In the genomic region with DNA sequence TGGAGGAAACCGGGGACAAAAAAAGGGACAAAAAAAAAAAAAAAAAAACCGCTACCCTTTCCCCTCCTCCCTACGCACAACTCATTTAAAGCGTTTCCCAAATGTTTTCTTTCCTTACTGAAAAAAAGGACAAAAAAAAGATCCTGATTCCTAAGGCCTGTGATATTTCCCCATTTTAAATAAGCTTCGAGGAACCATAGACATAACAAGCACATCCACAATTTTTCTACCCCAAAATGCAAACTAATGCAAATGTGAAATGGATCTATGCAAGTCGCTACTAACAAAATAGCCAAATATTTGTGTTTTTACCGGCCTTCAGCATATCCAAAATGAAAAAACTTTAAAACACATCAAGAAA, we compare ENCODE assay signal across 8 cellular contexts. TPM values are rescaled to one million over a fixed set of nuclear protein-coding genes. Genes with fewer than 3 reads are reported as not detected.
DNase-seq lines count a peak whose midpoint lies in the region; ATAC-seq, FAIRE-seq and TF ChIP-seq lines count a peak whose summit lies in the region.

No MANE protein-coding gene starts in this region.

- H3K9me3 Mint-ChIP-seq in CD8-positive, alpha-beta memory T cell: no peaks in the 10 kb centered on the region

- peak overlapping the region; percentile 80 for H3K27ac ChIP-seq in CD8-positive, alpha-beta memory T cell (ENCODE audit: low read depth, low read length)
- peak overlapping the region; percentile 84 for H3K27ac ChIP-seq in OCI-LY1 (ENCODE audit: low read depth, low read length, poor library complexity, severe bottlenecking)
- H3K27ac ChIP-seq in endothelial cell of umbilical vein (ENCODE audit: insufficient read depth, low read depth, low read length): peak overlapping the region; percentile 82
- H3K27ac ChIP-seq in ovary: peak overlapping the region; percentile 71 to 97

- no peaks in the 10 kb centered on the region for H3K36me3 ChIP-seq in CD8-positive, alpha-beta memory T cell (ENCODE audit: insufficient read depth, low read length)
- H3K36me3 ChIP-seq in OCI-LY1 (ENCODE audit: insufficient read depth, low read length) (no peaks in the 10 kb centered on the region), endothelial cell of umbilical vein (ENCODE audit: control insufficient read depth in 2 of 2, extremely low read depth in 1 of 2, insufficient read depth in 2 of 2, low read length in 2 of 2) (no peaks in the 10 kb centered on the region), ovary (no peaks in the 10 kb centered on the region)

- FAIRE-seq in endothelial cell of umbilical vein (lab: Jason Lieb, UNC): no peak

- TF ChIP-seq POLR2A in endothelial cell of umbilical vein (IDR thresholded peaks at IDR 0.05; ENCODE audit: low read depth, low read length): no peak
- TF ChIP-seq POLR2A in ovary (IDR thresholded peaks at IDR 0.05): no peak

- dilution Hi-C loops in endothelial cell of umbilical vein (cut with MboI; ENCODE audit: extremely low pct_ligation_motif_present, low sequenced_read_pairs): loop anchor here (25.0 kb wide), 1 partner anchor 342 kb away; no protein-coding TSS in a partner anchor

- no peaks in the 10 kb centered on the region for H3K9me2 ChIP-seq in OCI-LY1 (ENCODE audit: low read depth, low read length)

- peaks cover 51% of the 10 kb centered on the region for H3K79me2 ChIP-seq in OCI-LY1 (ENCODE audit: insufficient read depth, low read length)
- peaks cover 32% of the 10 kb centered on the region for H3K79me2 ChIP-seq in endothelial cell of umbilical vein (ENCODE audit: control insufficient read depth, insufficient read depth, low read length)

- H4K20me1 ChIP-seq in OCI-LY1 (ENCODE audit: insufficient read depth, low read length) (no peaks in the 10 kb centered on the region), endothelial cell of umbilical vein (replicated peaks; ENCODE audit: control insufficient read depth, extremely low read depth, insufficient read depth, low read length) (no peaks in the 10 kb centered on the region)

- H3K9me3 ChIP-seq in CD8-positive, alpha-beta memory T cell (ENCODE audit: low read length): no peaks in the 10 kb centered on the region
- no peaks in the 10 kb centered on the region for H3K9me3 ChIP-seq in OCI-LY1 (ENCODE audit: low read length)
- no peaks in the 10 kb centered on the region for H3K9me3 ChIP-seq in endothelial cell of umbilical vein (replicated peaks; ENCODE audit: control insufficient read depth, insufficient read depth, low read length)
- H3K9me3 ChIP-seq in ovary: no peaks in the 10 kb centered on the region

- H3K27ac Mint-ChIP-seq in CD8-positive, alpha-beta memory T cell: peak overlapping the region; percentile 90 to 96 (median 93)

- H3K4me1 ChIP-seq in CD8-positive, alpha-beta memory T cell (ENCODE audit: insufficient read depth, low read length): peaks cover 30% of the 10 kb centered on the region
- peaks cover 60% of the 10 kb centered on the region for H3K4me1 ChIP-seq in OCI-LY1 (ENCODE audit: insufficient read depth, low read length, severe bottlenecking)
- peaks cover 37% of the 10 kb centered on the region for H3K4me1 ChIP-seq in endothelial cell of umbilical vein (ENCODE audit: control insufficient read depth, extremely low read depth, insufficient read depth, low read length)
- H3K4me1 ChIP-seq in ovary (ENCODE audit: insufficient read depth): peaks cover 4% of the 10 kb centered on the region

- H3K4me1 Mint-ChIP-seq in CD8-positive, alpha-beta memory T cell: peaks cover 47 to 71% (median 66%) of the 10 kb centered on the region in 3 donors

- no peak for ATAC-seq in HG03378 (IDR thresholded peaks at IDR 0.05; ENCODE audit: unreplicated experiment)
- ATAC-seq in HG02884 (IDR thresholded peaks at IDR 0.05; ENCODE audit: unreplicated experiment): no peak

- H3K4me3 Mint-ChIP-seq in CD8-positive, alpha-beta memory T cell: peak overlapping the region; percentile 83 to 91 (median 85)

- no peak overlapping the region for H2AFZ ChIP-seq in OCI-LY1 (ENCODE audit: low read length)
- H2AFZ ChIP-seq in endothelial cell of umbilical vein (ENCODE audit: low read depth, low read length): peak overlapping the region; percentile 81

- H3F3A ChIP-seq in OCI-LY1 (ENCODE audit: insufficient read depth, low read length): peaks cover 3% of the 10 kb centered on the region; the same call in 1 of the 2 replicates

- H3K36me3 Mint-ChIP-seq in CD8-positive, alpha-beta memory T cell: peaks cover 0 to 18% (median 2%) of the 10 kb centered on the region in 3 donors

- no peaks in the 10 kb centered on the region for H3K27me3 ChIP-seq in CD8-positive, alpha-beta memory T cell (ENCODE audit: insufficient read depth, low read length, poor library complexity, severe bottlenecking)
- H3K27me3 ChIP-seq in OCI-LY1 (ENCODE audit: insufficient read depth, low read length) (no peaks in the 10 kb centered on the region), endothelial cell of umbilical vein (ENCODE audit: control insufficient read depth in 2 of 2, insufficient read depth in 2 of 2, low read length in 2 of 2) (no peaks in the 10 kb centered on the region), ovary (no peaks in the 10 kb centered on the region)

- no peak for DNase-seq in CD8-positive, alpha-beta memory T cell
- DNase-seq in endothelial cell of umbilical vein (ENCODE audit: low read depth, low spot score) (peak; percentile 39), ovary (no peak), MV-4-11 (lab: John Stamatoyannopoulos, UW) (no peak), DMS114 treated with DMSO at 0.1 percent for 48 hours (lab: John Stamatoyannopoulos, UW; ENCODE audit: unreplicated experiment) (no peak)

- no peak for TF ChIP-seq CTCF in OCI-LY1 (IDR thresholded peaks at IDR 0.05; ENCODE audit: low read length)
- no peak for TF ChIP-seq CTCF in endothelial cell of umbilical vein (IDR thresholded peaks at IDR 0.05; ENCODE audit: extremely low read depth in 1 of 2, insufficient read depth in 1 of 2, low read depth in 1 of 2, low read length in 2 of 2)
- TF ChIP-seq CTCF in ovary (IDR thresholded peaks at IDR 0.05): no peak

- CTCF ChIA-PET in CD8-positive, alpha-beta memory T cell (lab: Charles Lee): interaction anchor here (0.7 to 3.3 kb wide), 10 partner anchors 11 to 312 kb away, joined by 3 to 16 read pairs (median 4); no protein-coding TSS in a partner anchor
- CTCF ChIA-PET in endothelial cell of umbilical vein (lab: Charles Lee): interaction anchor here (0.7 to 2.6 kb wide), 9 partner anchors 9 to 345 kb away, joined by 3 to 12 read pairs (median 7); no protein-coding TSS in a partner anchor

- H3K4me3 ChIP-seq in CD8-positive, alpha-beta memory T cell (ENCODE audit: low read length): peak overlapping the region; percentile 63
- H3K4me3 ChIP-seq in OCI-LY1 (ENCODE audit: low read depth, low read length, poor library complexity, severe bottlenecking) (peak overlapping the region; percentile 65), endothelial cell of umbilical vein (replicated peaks in 1 of 3; ENCODE audit: insufficient read depth in 1 of 3, low read depth in 1 of 3, low read length in 3 of 3) (peak overlapping the region; percentile 70 to 94 (median 82)), ovary (peak overlapping the region; percentile 62)

- peaks cover 0 to 4% of the 10 kb centered on the region in 2 donors for H3K27me3 Mint-ChIP-seq in CD8-positive, alpha-beta memory T cell

- WGBS in ovary, 3 donors: 5 to 13% (median 6%) methylated on average over 7 of the region's 7 CpGs

- intact Hi-C loops in endothelial cell of umbilical vein (cut with micrococcal nuclease) (loop anchor here (2.0 kb wide), 1 partner anchor 48 kb away; no protein-coding TSS in a partner anchor), ovary (cut with DNase I) (no loop called here)

- TF ChIP-seq EP300 in ovary (IDR thresholded peaks at IDR 0.05): no peak

- H3K9me1 ChIP-seq in endothelial cell of umbilical vein (replicated peaks; ENCODE audit: control insufficient read depth, extremely low read depth, insufficient read depth, low read length): no peaks in the 10 kb centered on the region

- peak overlapping the region; percentile 70 for H3K4me2 ChIP-seq in OCI-LY1 (ENCODE audit: low read length)
- peak overlapping the region; percentile 82 for H3K4me2 ChIP-seq in endothelial cell of umbilical vein (ENCODE audit: insufficient read depth, low read length)

- POLR2A ChIA-PET in CD8-positive, alpha-beta memory T cell (lab: Charles Lee): interaction anchor here (0.7 to 2.4 kb wide), 7 partner anchors 12 to 183 kb away, joined by 3 to 21 read pairs (median 6); no protein-coding TSS in a partner anchor
- POLR2A ChIA-PET in endothelial cell of umbilical vein (lab: Charles Lee): interaction anchor here (1.0 to 1.7 kb wide), 2 partner anchors 28 to 366 kb away, joined by 7 to 27 read pairs; no protein-coding TSS in a partner anchor

- peak overlapping the region; percentile 73 for H3K9ac ChIP-seq in OCI-LY1 (ENCODE audit: low read length)
- H3K9ac ChIP-seq in endothelial cell of umbilical vein (replicated peaks; ENCODE audit: extremely low read depth, insufficient read depth, low read length): peak overlapping the region; percentile 88

- BruUV-seq in endothelial cell of umbilical vein (replicated peaks; lab: Mats Ljungman, UMichigan): no TSS peak

TF ChIP-seq in endothelial cell of umbilical vein, 7 proteins besides CTCF, POLR2A, EP300 and RAD21:
- TF ChIP-seq FOS (IDR thresholded peaks at IDR 0.05; ENCODE audit: borderline replicate concordance, insufficient read depth, low read length) (no peak), POLR2AphosphoS5 (IDR thresholded peaks at IDR 0.05; ENCODE audit: insufficient read depth, low read depth, low read length) (no peak), JUN (IDR thresholded peaks at IDR 0.05; ENCODE audit: borderline replicate concordance, insufficient read depth, insufficient read length, low read depth) (no peak)

RNA-seq across cellular contexts. Expression of gene ZNF217, which starts 1.4 kb away (rescaled TPM):
- total RNA-seq in CD8-positive, alpha-beta memory T cell: 10 to 100 TPM; 52.5 to 54.3 TPM
- 24.0 TPM for polyA plus RNA-seq in CD8-positive, alpha-beta memory T cell
- total RNA-seq in endothelial cell of umbilical vein (31.7 and 32.1 TPM in 2 replicates), ovary (10 to 100 TPM; 13.5 to 69.7 (median 21.2) TPM)
- polyA plus RNA-seq in endothelial cell of umbilical vein (3.7 and 5.8 TPM in 2 replicates), ovary (10 to 100 TPM; 13.1 to 20.8 TPM)
- polyA plus RNA-seq in endothelial cell of umbilical vein (2011; cell fraction: cytosol; rRNA removed): 5.3 and 5.5 TPM in 2 replicates
- 11.8 and 13.8 TPM in 2 replicates for polyA plus RNA-seq in endothelial cell of umbilical vein (2011; cell fraction: nucleus; rRNA removed)
- polyA plus RNA-seq in endothelial cell of umbilical vein (2012): 15.4 and 17.4 TPM in 2 replicates
- polyA minus RNA-seq in endothelial cell of umbilical vein: 24.0 and 24.4 TPM in 2 replicates
- 8.3 TPM for polyA minus RNA-seq in endothelial cell of umbilical vein (2011; cell fraction: cytosol; rRNA and poly(A)+ RNA removed)
- 15.6 and 23.5 TPM in 2 replicates for polyA minus RNA-seq in endothelial cell of umbilical vein (2011; cell fraction: nucleus; rRNA and poly(A)+ RNA removed)
